ENCODE assay signal across 17 cellular contexts in the genomic region with DNA sequence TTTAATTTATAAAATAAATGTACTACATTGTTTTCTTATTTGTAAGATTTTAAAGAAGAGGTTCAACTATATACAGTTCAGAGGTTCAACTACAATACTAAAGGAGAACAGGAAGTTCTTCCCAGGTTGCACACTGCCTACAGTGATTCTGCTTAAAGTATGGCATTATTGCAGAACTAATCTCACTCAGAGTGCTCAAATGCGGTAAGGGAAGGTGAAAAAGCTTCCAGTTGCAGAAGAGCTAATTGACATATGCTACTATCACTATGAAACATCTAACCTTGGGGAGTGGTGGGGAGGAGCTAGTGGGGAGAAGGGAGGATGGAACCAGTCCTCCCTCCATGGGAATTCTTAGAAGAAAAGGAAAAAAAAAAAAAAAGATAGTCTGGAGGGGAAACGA. TPM values are rescaled to one million over a fixed set of nuclear protein-coding genes. Genes with fewer than 3 reads are reported as not detected.
DNase-seq lines count a peak whose midpoint lies in the region; ATAC-seq, FAIRE-seq and TF ChIP-seq lines count a peak whose summit lies in the region.
"Had no signal": no experiment of that assay in that cellular context is flagged by ENCODE, and none has a peak within 500 bp of the region (broad histone marks: within the 10 kb centered on the region; RNA-seq: fewer than 3 reads in every experiment).

No MANE protein-coding gene starts in this region.

- intact Hi-C loops in GM12878 (cut with micrococcal nuclease; ENCODE audit: unreplicated experiment) = no loop called here

- no peak overlapping the region for H3K4me3 ChIP-seq in GM12878
- H3K4me3 ChIP-seq: A549, HAP-1 had no signal

- no peak for FAIRE-seq in GM12878 (lab: Jason Lieb, UNC)
- FAIRE-seq: A549, GM18507, H1 had no signal

- DNase-seq in NCI-H526 treated with DMSO at 0.1 percent for 48 hours (lab: John Stamatoyannopoulos, UW) = peak; percentile 79
- no peak for DNase-seq in GM12878 (ENCODE audit: low read depth, low spot score)
- DNase-seq in COLO829 (ENCODE audit: low spot score) = no peak
- DNase-seq: BE2C; Caco-2; CD8-positive, alpha-beta T cell; DND-41; GDM1; KG1 had no signal

- CTCF ChIA-PET in GM12878 (lab: Yijun Ruan, JAX) = no interaction called here

- 0% methylated on average over 1 of the region's 2 CpGs for whole genome bisulfite sequencing in GM12878 (ENCODE audit: insufficient coverage, insufficient replicate concordance, low lambda C conversion rate, missing lambda C conversion rate)

- no peaks in the 10 kb centered on the region; the same call in 1 of the 3 replicates for H3K9me3 ChIP-seq in GM12878 (replicated peaks; ENCODE audit: control insufficient read depth, insufficient read depth, low read length)
- H3K9me3 ChIP-seq: A549, BE2C, HAP-1 had no signal

- no peaks in the 10 kb centered on the region for H3K79me2 ChIP-seq in GM12878 (ENCODE audit: control insufficient read depth, insufficient read depth, low read length)

- ATAC-seq in GM19463 (IDR thresholded peaks at IDR 0.05; ENCODE audit: unreplicated experiment) = peak; percentile 55
- ATAC-seq in GM12878 = no peak
- no peak for ATAC-seq in HG03342 (IDR thresholded peaks at IDR 0.05; ENCODE audit: unreplicated experiment)
- ATAC-seq in HG03280 (IDR thresholded peaks at IDR 0.05; ENCODE audit: unreplicated experiment) = no peak
- ATAC-seq: A549; CD8-positive, alpha-beta T cell had no signal

- no peak for TF ChIP-seq CTCF in GM12878 (IDR thresholded peaks at IDR 0.05 in 2 of 3, conservative IDR thresholded peaks at IDR 0.05 in 1 of 3; ENCODE audit: control insufficient read depth in 2 of 3, extremely low read depth in 1 of 3, insufficient read depth in 1 of 3, low read depth in 3 of 3, low read length in 3 of 3)

- no TSS peak for BruUV-seq in GM12878 (replicated peaks; lab: Mats Ljungman, UMichigan)

- H4K20me1 ChIP-seq in GM12878 (ENCODE audit: control insufficient read depth, insufficient read depth) = no peaks in the 10 kb centered on the region

- no peaks in the 10 kb centered on the region for H3K27me3 ChIP-seq in GM12878 (replicated peaks in 1 of 2; ENCODE audit: control insufficient read depth in 2 of 2, insufficient read depth in 2 of 2, low read length in 1 of 2)

- no peak overlapping the region for H3K4me2 ChIP-seq in GM12878 (ENCODE audit: control insufficient read depth, insufficient read depth)
- H3K4me2 ChIP-seq: A549 had no signal

- in situ Hi-C loops in GM12878 (cut with MboI) = no loop called here

- SMC1A ChIA-PET in GM12878 (lab: Charles Lee; ENCODE audit: uncharacterized antibody, unreplicated experiment) = no interaction called here

- no peak for TF ChIP-seq EP300 in GM12878 (IDR thresholded peaks at IDR 0.05; ENCODE audit: borderline replicate concordance in 1 of 2, control insufficient read depth in 1 of 2, low read depth in 2 of 2, low read length in 2 of 2)

- no peak for TF ChIP-seq POLR2A in GM12878 (IDR thresholded peaks at IDR 0.05; ENCODE audit: low read depth, low read length)

- no peak overlapping the region for H3K27ac ChIP-seq in GM12878 (ENCODE audit: control insufficient read depth, insufficient read depth)
- H3K27ac ChIP-seq: A549, C4-2B had no signal

- TF ChIP-seq RAD21 in GM12878 (IDR thresholded peaks at IDR 0.05; ENCODE audit: insufficient read depth, low read depth, low read length) = no peak

- no peak overlapping the region for H3K9ac ChIP-seq in GM12878 (ENCODE audit: control insufficient read depth, insufficient read depth, low read length)

- H2AFZ ChIP-seq in GM12878 (ENCODE audit: control insufficient read depth, low read depth, low read length) = no peak overlapping the region

- H3K4me1 ChIP-seq in GM12878 (ENCODE audit: control insufficient read depth, insufficient read depth, low read length) = no peaks in the 10 kb centered on the region; the same call in 1 of the 2 replicates
- H3K4me1 ChIP-seq: A549, BE2C, Caco-2, HAP-1 had no signal

- POLR2A ChIA-PET in GM12878 (lab: Charles Lee) = no interaction called here

- RAD21 ChIA-PET in GM12878 (lab: Charles Lee; ENCODE audit: unreplicated experiment) = no interaction called here

- no peaks in the 10 kb centered on the region for H3K36me3 ChIP-seq in GM12878 (ENCODE audit: control insufficient read depth in 2 of 2, insufficient read depth in 2 of 2, low read length in 1 of 2)
- H3K36me3 ChIP-seq: BE2C, HAP-1 had no signal

TF ChIP-seq in GM12878, 131 proteins besides CTCF, POLR2A, EP300 and RAD21:
- TF ChIP-seq CBX5 (IDR thresholded peaks at IDR 0.05; ENCODE audit: low read depth) = no peak
- TF ChIP-seq SIN3A (IDR thresholded peaks at IDR 0.05; ENCODE audit: low read depth, low read length) = no peak
- TF ChIP-seq EED (IDR thresholded peaks at IDR 0.05; ENCODE audit: low read depth) = 0 out of 2 replicates have a peak, but pooled peaks have one; percentile 23
- TF ChIP-seq POLR2AphosphoS5 (IDR thresholded peaks at IDR 0.05; ENCODE audit: low read length) = no peak
- TF ChIP-seq SKIL (IDR thresholded peaks at IDR 0.05; ENCODE audit: low read depth, poor library complexity, severe bottlenecking) = no peak
- peak; percentile 42; the same call in 1 of the 2 replicates for TF ChIP-seq RUNX3 (IDR thresholded peaks at IDR 0.05; ENCODE audit: low read length)
- no peak for TF ChIP-seq CHD2 (IDR thresholded peaks at IDR 0.05; ENCODE audit: borderline replicate concordance, low read depth, low read length)

RNA-seq across cellular contexts. Expression of gene MMAA, which starts 32.1 kb away (rescaled TPM):
- total RNA-seq in GM12878 (2013; cell fraction: nucleolus; rRNA removed) = 7.4 and 8.1 TPM in 2 replicates
- total RNA-seq in GM12878 (2014; rRNA removed) = 4.5 and 6.5 TPM in 2 replicates
- 7.4 and 8.3 TPM in 2 replicates for total RNA-seq in GM12878 (2014; rRNA removed; fragmentation: Illumina TruSeq; extraction: Trizol)
- total RNA-seq in GM12878 (2021) = 10.4 and 13.0 TPM in 2 replicates
- 7.2 TPM for polyA plus RNA-seq in GM12878 (2011; ENCODE audit: low read depth)
- polyA plus RNA-seq in GM12878 (2011; rRNA removed) = 22.6 and 30.6 TPM in 2 replicates
- polyA plus RNA-seq in GM12878 (2011; cell fraction: cytosol; rRNA removed) = 7.0 and 7.2 TPM in 2 replicates
- polyA plus RNA-seq in GM12878 (2011; cell fraction: nucleus; rRNA removed) = 8.2 and 10.5 TPM in 2 replicates
- polyA plus RNA-seq in GM12878 (2012) = 4.6 and 6.1 TPM in 2 replicates
- polyA plus RNA-seq in GM12878 (2014; fragmentation: Illumina TruSeq; extraction: Trizol) = 12.6 and 15.1 TPM in 2 replicates
- 10 to 100 TPM in 1 of 2 experiments, 1 to 10 TPM in 1; 9.2 to 11.0 TPM for polyA plus RNA-seq in GM12878 (2014; fragmentation: Nextera tagmentation; extraction: Ambion mirVana)
- 8.3 and 9.1 TPM in 2 replicates for polyA plus RNA-seq in GM12878 (2014; rRNA removed)
- polyA plus RNA-seq in GM12878 (2016; fragmentation: Nextera tagmentation; extraction: Ambion mirVana) = 10 to 100 TPM; 15.6 TPM
- polyA minus RNA-seq in GM12878 (2011; rRNA and poly(A)+ RNA removed) = 9.0 and 16.7 TPM in 2 replicates
- polyA minus RNA-seq in GM12878 (2011; cell fraction: cytosol; rRNA and poly(A)+ RNA removed) = 3.6 and 4.9 TPM in 2 replicates
- polyA minus RNA-seq in GM12878 (2011; cell fraction: nucleus; rRNA and poly(A)+ RNA removed) = 5.2 and 9.2 TPM in 2 replicates
